In genomic region chr2:235539773-235540172, GRCh38 we compare ENCODE assay signal across 23 cellular contexts. TPM values are rescaled to one million over a fixed set of nuclear protein-coding genes. Genes with fewer than 3 reads are reported as not detected.
A peak's percentile ranks its signal among the peaks of the same experiment; 100 is the strongest.
DNase-seq lines count a peak whose midpoint lies in the region; ATAC-seq, FAIRE-seq and TF ChIP-seq lines count a peak whose summit lies in the region.
"Had no signal": no experiment of that assay in that cellular context is flagged by ENCODE, and none has a peak within 500 bp of the region (broad histone marks: within the 10 kb centered on the region; RNA-seq: fewer than 3 reads in every experiment).

No MANE protein-coding gene starts in this region.

- peaks cover 31% of the 10 kb centered on the region for H3F3A ChIP-seq in PC-9 (ENCODE audit: insufficient read depth, low read depth)

- H2BK5ac ChIP-seq in H1 (ENCODE audit: low read depth, low read length): no peak overlapping the region; the same call in 1 of the 2 replicates

- CTCF ChIA-PET in H1 (lab: Charles Lee; ENCODE audit: partially characterized antibody): interaction anchor here (1.5 to 3.2 kb wide), 3 partner anchors 9 to 14 kb away, joined by 3 to 11 read pairs (median 5); no protein-coding TSS in a partner anchor
- CTCF ChIA-PET in PC-9 (lab: Charles Lee): interaction anchor here (0.7 kb wide), 1 partner anchor 161 kb away, joined by 6 read pairs; no protein-coding TSS in a partner anchor

- intact Hi-C loops in sciatic nerve (cut with DNase I) (no loop called here), PC-9 (cut with micrococcal nuclease; ENCODE audit: unreplicated experiment) (loop anchor here (5.0 kb wide), 1 partner anchor 147 kb away; no protein-coding TSS in a partner anchor)

- H4K91ac ChIP-seq in H1 (replicated peaks; ENCODE audit: insufficient read length, low read length): no peak overlapping the region

- H2BK15ac ChIP-seq in H1 (ENCODE audit: low read length): no peak overlapping the region

- H2BK20ac ChIP-seq in H1 (ENCODE audit: low read length): no peak overlapping the region

- no peak overlapping the region for H4K5ac ChIP-seq in H1 (ENCODE audit: insufficient read length, low read depth, low read length)

- POLR2A ChIA-PET in H1 (lab: Charles Lee; ENCODE audit: partially characterized antibody) (no interaction called here), PC-9 (lab: Charles Lee; ENCODE audit: unreplicated experiment) (no interaction called here)

- H2AFZ ChIP-seq in H1 (ENCODE audit: low read length) (no peak overlapping the region), PC-9 (no peak overlapping the region), hepatocyte (no peak overlapping the region)

- H3K4me2 ChIP-seq in H1 (ENCODE audit: insufficient read depth in 1 of 2, low read depth in 2 of 2, low read length in 2 of 2) (no peak overlapping the region), PC-9 (no peak overlapping the region), hepatocyte (no peak overlapping the region)
- H3K4me2 ChIP-seq: BLaER1 had no signal

- H3K9ac ChIP-seq in H1 (replicated peaks in 1 of 4; ENCODE audit: extremely low read depth in 1 of 4, low read depth in 3 of 4, low read length in 3 of 4): no peak overlapping the region
- H3K9ac ChIP-seq: BLaER1 had no signal

- no peak overlapping the region for H3K14ac ChIP-seq in H1 (ENCODE audit: insufficient read length)

- peaks cover 19% of the 10 kb centered on the region for H3K79me1 ChIP-seq in H1 (ENCODE audit: low read depth, low read length)

- 97% methylated on average over 5 of the region's 7 CpGs; no CpG with 5 or more reads in 1 of the 2 experiments for WGBS in H1 (ENCODE audit: extremely low coverage in 1 of 2, insufficient coverage in 1 of 2, insufficient read length in 1 of 2, insufficient replicate concordance in 2 of 2, low coverage in 1 of 2, low lambda C conversion rate in 2 of 2, missing lambda C conversion rate in 1 of 2), 2 experiments
- 92% methylated on average over 7 of the region's 7 CpGs for WGBS in hepatocyte (ENCODE audit: low lambda C conversion rate, missing lambda C conversion rate)

- H3K79me2 ChIP-seq in H1 (ENCODE audit: control insufficient read depth in 1 of 2, insufficient read depth in 2 of 2, low read length in 2 of 2) (peaks cover 4 to 90% of the 10 kb centered on the region in 2 experiments; a peak in 3 of 4 replicates), PC-9 (ENCODE audit: low read depth) (peaks cover 91% of the 10 kb centered on the region), hepatocyte (peaks cover 74% of the 10 kb centered on the region)

- no peak overlapping the region for H3K4ac ChIP-seq in H1 (replicated peaks; ENCODE audit: insufficient read length, low read depth, low read length)

- no peak for TF ChIP-seq POLR2A in H1 (IDR thresholded peaks at IDR 0.05; ENCODE audit: control extremely low read depth in 1 of 2, low read depth in 2 of 2, low read length in 2 of 2)

- H3K23me2 ChIP-seq in H1 (ENCODE audit: low read depth, low read length): no peaks in the 10 kb centered on the region

- H3K56ac ChIP-seq in H1 (replicated peaks; ENCODE audit: insufficient read length, low read depth, low read length): no peak overlapping the region

- no peaks in the 10 kb centered on the region for H3K27me3 ChIP-seq in H7 (ENCODE audit: control insufficient read depth, insufficient read depth, low read length)
- no peaks in the 10 kb centered on the region for H3K27me3 ChIP-seq in H1 (replicated peaks in 1 of 4; ENCODE audit: control insufficient read depth in 3 of 4, extremely low read depth in 1 of 4, insufficient read depth in 3 of 4, low read length in 3 of 4)
- H3K27me3 ChIP-seq in PC-9 (ENCODE audit: insufficient read depth, low read depth): no peaks in the 10 kb centered on the region
- H3K27me3 ChIP-seq in hepatocyte: no peaks in the 10 kb centered on the region
- H3K27me3 ChIP-seq: BLaER1 had no signal

- H3K4me3 ChIP-seq in H7 (ENCODE audit: insufficient read depth, low read depth, low read length) (no peak overlapping the region), H1 (ENCODE audit: extremely low read depth in 1 of 4, insufficient read depth in 2 of 4, low read depth in 3 of 4, low read length in 4 of 4) (no peak overlapping the region), PC-9 (no peak overlapping the region), hepatocyte (no peak overlapping the region)
- H3K4me3 ChIP-seq: BLaER1 had no signal

- DNase-seq in H7: peak; percentile 64
- DNase-seq in H1 (ENCODE audit: low read depth in 1 of 2, low spot score in 2 of 2): no peak
- peak; percentile 13 for DNase-seq in sciatic nerve (ENCODE audit: low spot score)
- no peak for DNase-seq in NCI-H82 treated with DMSO at 0.1 percent for 48 hours (lab: John Stamatoyannopoulos, UW; ENCODE audit: unreplicated experiment)
- DNase-seq in PC-9: no peak
- DNase-seq in Ammon's horn (ENCODE audit: low spot score): no peak
- no peak for DNase-seq in hepatocyte (ENCODE audit: low spot score)
- DNase-seq: Caco-2; CD4-positive, alpha-beta memory T cell; DMS 273 treated with DMSO at 0.1 percent for 48 hours; DMS79 treated with DMSO at 0.1 percent for 48 hours; HFFc6; KBM-7; MM.1S; NCI-H1048; NCI-H1417 treated with DMSO at 0.1 percent for 48 hours; NCI-H1930; NCI-H2227 treated with DMSO at 0.1 percent for 48 hours; NCI-H510A; NK-92 treated with Interleukin-12 subunit alpha and Interleukin-12 subunit beta, amount 100 ng/mL, for 24 hours had no signal

- H3K18ac ChIP-seq in H1 (ENCODE audit: extremely low read depth, low read length): no peak overlapping the region

- H4K20me1 ChIP-seq in H1 (replicated peaks in 1 of 2; ENCODE audit: control insufficient read depth in 1 of 2, insufficient read depth in 2 of 2, low read length in 2 of 2): peaks cover 6 to 8% of the 10 kb centered on the region in 2 experiments
- H4K20me1 ChIP-seq in PC-9 (ENCODE audit: insufficient read depth): peaks cover 26% of the 10 kb centered on the region
- peaks cover 45% of the 10 kb centered on the region for H4K20me1 ChIP-seq in hepatocyte (ENCODE audit: insufficient read depth, poor library complexity, severe bottlenecking)

- no peak overlapping the region for H2BK120ac ChIP-seq in H1 (replicated peaks; ENCODE audit: low read depth, low read length)

- H3K23ac ChIP-seq in H1 (ENCODE audit: insufficient read length): no peak overlapping the region

- H4K8ac ChIP-seq in H1 (ENCODE audit: extremely low read depth, insufficient read depth, low read length): no peak overlapping the region; the same call in 1 of the 2 replicates

- H2BK12ac ChIP-seq in H1 (ENCODE audit: low read depth, low read length): no peak overlapping the region

- H3K27ac ChIP-seq in H1 (ENCODE audit: low read depth, low read length) (no peak overlapping the region), PC-9 (no peak overlapping the region), hepatocyte (no peak overlapping the region)
- H3K27ac ChIP-seq: BLaER1 had no signal

- no peak for FAIRE-seq in H1 (lab: Jason Lieb, UNC)

- no peak overlapping the region; the same call in 1 of the 2 replicates for H2AK5ac ChIP-seq in H1 (ENCODE audit: low read depth, low read length)

- no peaks in the 10 kb centered on the region for H3K36me3 ChIP-seq in H7 (replicated peaks; ENCODE audit: control insufficient read depth, insufficient read depth, low read length)
- H3K36me3 ChIP-seq in H1 (ENCODE audit: control insufficient read depth in 2 of 4, insufficient read depth in 4 of 4, low read length in 3 of 4): no peaks in the 10 kb centered on the region
- 0 out of 2 replicates have a peak, but pooled peaks cover 4% of the 10 kb centered on the region for H3K36me3 ChIP-seq in PC-9 (ENCODE audit: low read depth)
- no peaks in the 10 kb centered on the region for H3K36me3 ChIP-seq in hepatocyte (replicated peaks; ENCODE audit: insufficient read depth, low read depth)
- H3K36me3 ChIP-seq: BLaER1 had no signal

- H3K9me2 ChIP-seq in PC-9 (ENCODE audit: insufficient read depth) (no peaks in the 10 kb centered on the region), hepatocyte (replicated peaks; ENCODE audit: insufficient read depth) (no peaks in the 10 kb centered on the region)

- TF ChIP-seq RAD21 in Ishikawa (IDR thresholded peaks at IDR 0.05; ENCODE audit: low read depth) (no peak), H1 (IDR thresholded peaks at IDR 0.05 in 1 of 2, conservative IDR thresholded peaks at IDR 0.05 in 1 of 2; ENCODE audit: low read depth in 2 of 2, low read length in 2 of 2) (peak in 1 of 2 experiments; percentile 27; a peak in 2 of 4 replicates)

- H3K4me1 ChIP-seq in H1 (replicated peaks in 1 of 4; ENCODE audit: control insufficient read depth in 3 of 4, insufficient read depth in 4 of 4, low read length in 3 of 4): peaks cover 5 to 17% (median 12%) of the 10 kb centered on the region in 4 experiments
- H3K4me1 ChIP-seq in PC-9 (replicated peaks; ENCODE audit: insufficient read depth): peaks cover 33% of the 10 kb centered on the region
- H3K4me1 ChIP-seq in hepatocyte (ENCODE audit: insufficient read depth): no peaks in the 10 kb centered on the region

- no peak for TF ChIP-seq EP300 in Ishikawa (IDR thresholded peaks at IDR 0.05; ENCODE audit: borderline replicate concordance)
- TF ChIP-seq EP300 in H1 (IDR thresholded peaks at IDR 0.05; ENCODE audit: borderline replicate concordance in 1 of 2, low read depth in 2 of 2, low read length in 2 of 2): no peak

- peak in 2 of 3 experiments; percentile 21 to 23; a peak in 2 of 4 replicates for TF ChIP-seq CTCF in H1 (IDR thresholded peaks at IDR 0.05; ENCODE audit: control extremely low read depth in 1 of 3, insufficient read depth in 1 of 3, low read depth in 1 of 3, low read length in 3 of 3)
- no peak for TF ChIP-seq CTCF in PC-9 (conservative IDR thresholded peaks at IDR 0.05)
- no peak for TF ChIP-seq CTCF in hepatocyte (IDR thresholded peaks at IDR 0.05; ENCODE audit: poor library complexity)

- BruUV-seq in PC-9 (replicated peaks; lab: Mats Ljungman, UMichigan): no TSS peak

- ATAC-seq in sciatic nerve: no peak
- ATAC-seq: Panc1 had no signal

- no peaks in the 10 kb centered on the region for H3K9me3 ChIP-seq in H1 (ENCODE audit: insufficient read depth in 2 of 2, low read depth in 1 of 2, low read length in 1 of 2)
- no peaks in the 10 kb centered on the region for H3K9me3 ChIP-seq in PC-9 (ENCODE audit: insufficient read depth, low read depth)
- no peaks in the 10 kb centered on the region for H3K9me3 ChIP-seq in hepatocyte (ENCODE audit: low read depth)
- H3K9me3 ChIP-seq: BLaER1, Caco-2 had no signal

RNA-seq across cellular contexts. Expression of gene AGAP1, which starts 45.9 kb away (rescaled TPM):
- 12.6 and 17.1 TPM in 2 replicates for total RNA-seq in H7 (2014; rRNA removed; shearing (Covaris generic))
- total RNA-seq in H1 (2021; fragmentation: NEBNext Ultra II Directional; extraction: Animal tissue kit (Norgen Biotek cat#: 25700)): 39.4 and 40.5 TPM in 2 replicates
- polyA plus RNA-seq in H1 (2011; rRNA removed) (18.1 and 19.4 TPM in 2 replicates), hepatocyte (7.9 and 12.1 TPM in 2 replicates)
- polyA plus RNA-seq in H1 (2011; cell fraction: cytosol; rRNA removed): 16.7 TPM
- polyA plus RNA-seq in H1 (2011; cell fraction: nucleus; rRNA removed): 35.0 TPM
- polyA plus RNA-seq in H1 (2012, experiment 1 of 2): 14.0 to 20.9 TPM (median 18.1 TPM) in 4 replicates
- polyA plus RNA-seq in H1 (2012, experiment 2 of 2): 7.8 TPM
- 15.0 TPM for polyA plus RNA-seq in H1 (2013, experiment 1 of 2)
- 14.7 TPM for polyA plus RNA-seq in H1 (2013, experiment 2 of 2)
- 84.6 and 95.9 TPM in 2 replicates for polyA minus RNA-seq in H1 (2011; rRNA and poly(A)+ RNA removed)
- polyA minus RNA-seq in H1 (2011; cell fraction: cytosol; rRNA and poly(A)+ RNA removed): 24.8 TPM
- polyA minus RNA-seq in H1 (2011; cell fraction: nucleus; rRNA and poly(A)+ RNA removed): 90.8 TPM
- total RNA-seq in sciatic nerve (62.9 TPM), PC-9 (2021) (91.4 and 107 TPM in 2 replicates), hepatocyte (19.2 and 20.0 TPM in 2 replicates)

Comparison
In these comparisons a context has a peak if more than half of its experiments do, and no peak if none do; other contexts are left out.
1. DNase-seq: peak in H7 (single experiment) and sciatic nerve (single experiment); none in H1 (0 of 2), NCI-H82 treated with DMSO at 0.1 percent for 48 hours (single experiment), PC-9 (0 of 2), Ammon's horn (single experiment) and hepatocyte (single experiment).
2. CTCF ChIP-seq: peak in H1 (2 of 3); none in PC-9 (single experiment) and hepatocyte (single experiment).